16 cellular contexts compared by ENCODE assay signal in genomic region chr11:103364687-103365086, GRCh38.
A peak's percentile ranks its signal among the peaks of the same experiment; 100 is the strongest.
DNase-seq lines count a peak whose midpoint lies in the region; TF ChIP-seq lines count a peak whose summit lies in the region.
"Had no signal": no experiment of that assay in that cellular context is flagged by ENCODE, and none has a peak within 500 bp of the region (broad histone marks: within the 10 kb centered on the region; RNA-seq: fewer than 3 reads in every experiment).

No MANE protein-coding gene starts in this region.

- no peak overlapping the region for H3K4me3 Mint-ChIP-seq in mesothelial cell of epicardium

- no peaks in the 10 kb centered on the region for H3K27me3 ChIP-seq in MG63
- H3K27me3 ChIP-seq: BLaER1, Peyer's patch had no signal

- H3K4me1 Mint-ChIP-seq in mesothelial cell of epicardium = no peaks in the 10 kb centered on the region

- no peaks in the 10 kb centered on the region for H3K9me3 ChIP-seq in MG63
- H3K9me3 ChIP-seq: BLaER1, Peyer's patch had no signal

- no peaks in the 10 kb centered on the region for H3K27me3 Mint-ChIP-seq in mesothelial cell of epicardium (ENCODE audit: low read depth)

- TF ChIP-seq CTCF in mesothelial cell of epicardium (IDR thresholded peaks at IDR 0.05; ENCODE audit: unreplicated experiment) = no peak

- H3K4me3 ChIP-seq in MG63 = no peak overlapping the region
- H3K4me3 ChIP-seq: BLaER1, GM12878, Peyer's patch had no signal

- peaks cover 10% of the 10 kb centered on the region for H3K36me3 Mint-ChIP-seq in mesothelial cell of epicardium

- DNase-seq in EH (ENCODE audit: low read depth) = peak; percentile 7
- DNase-seq in MG63 = peak; percentile 52
- peak; percentile 30 for DNase-seq in fibroblast of gingiva (ENCODE audit: low read depth)
- DNase-seq in myocyte (ENCODE audit: low read depth) = peak; percentile 65
- no peak for DNase-seq in D341Med (ENCODE audit: low spot score)
- no peak for DNase-seq in superior temporal gyrus (ENCODE audit: extremely low spot score)
- DNase-seq in mesothelial cell of epicardium (ENCODE audit: low spot score in 2 of 2, unreplicated experiment in 2 of 2) = no peak
- DNase-seq: ACHN, NCI-H1092, NCI-H1694 treated with DMSO at 0.1 percent for 48 hours, NCI-H82, Peyer's patch, SHP77 treated with DMSO at 0.1 percent for 48 hours, SW 1271 had no signal

- peaks cover 9% of the 10 kb centered on the region for H3K9me3 Mint-ChIP-seq in mesothelial cell of epicardium

- no peak overlapping the region for H3K27ac Mint-ChIP-seq in mesothelial cell of epicardium

- H3K36me3 ChIP-seq in MG63 = no peaks in the 10 kb centered on the region; the same call in 1 of the 2 replicates
- H3K36me3 ChIP-seq: BLaER1, Peyer's patch had no signal

Comparison
In these comparisons a context has a peak if more than half of its experiments do, and no peak if none do; other contexts are left out.
1. DNase-seq: peak in EH (single experiment), MG63 (single experiment), fibroblast of gingiva (single experiment) and myocyte (single experiment); none in D341Med (single experiment), superior temporal gyrus (single experiment) and mesothelial cell of epicardium (0 of 2).